ENCODE assay signal across 8 cellular contexts in genomic region chr6:70413114-70413828, GRCh38. TPM values are rescaled to one million over a fixed set of nuclear protein-coding genes. Genes with fewer than 3 reads are reported as not detected.
DNase-seq lines count a peak whose midpoint lies in the region; ATAC-seq lines count a peak whose summit lies in the region.

FAM135A (plus strand) TSS chr6:70413508; CDS start chr6:70428343, 14,835 bp downstream.

- H3K4me3 ChIP-seq in endocrine pancreas (ENCODE audit: control insufficient read depth, insufficient read depth, low read length) (peak within 1 kb of the TSS; percentile 89), mesendoderm (ENCODE audit: low read length) (peak within 1 kb of the TSS; percentile 99)

- H3K36me3 ChIP-seq in endocrine pancreas (ENCODE audit: control insufficient read depth, insufficient read depth, low read length) (no peaks in the 10 kb centered on the region), mesendoderm (ENCODE audit: control insufficient read depth, insufficient read depth, low read length) (no peaks in the 10 kb centered on the region)

- H3K56ac ChIP-seq in mesendoderm (ENCODE audit: low read length): peak within 1 kb of the TSS; percentile 99

- no peak within 1 kb of the TSS for H2BK120ac ChIP-seq in mesendoderm (ENCODE audit: low read depth, low read length)

- H4K5ac ChIP-seq in mesendoderm (ENCODE audit: low read length): peak within 1 kb of the TSS; percentile 59

- DNase-seq in CMK (ENCODE audit: low read depth): peak; percentile 91
- peak; percentile 91 for DNase-seq in HS-5 (ENCODE audit: low read depth)
- DNase-seq in NOMO-1 treated with DMSO at 0.1 percent for 48 hours (lab: John Stamatoyannopoulos, UW; ENCODE audit: unreplicated experiment): peak; percentile 96
- peak; percentile 85 for DNase-seq in activated CD8-positive, alpha-beta memory T cell treated with anti-CD3 and anti-CD28 coated beads, Interleukin-2, amount 50 U/mL, for 1 hour (ENCODE audit: extremely low read depth)
- peak; percentile 100 for DNase-seq in mesendoderm
- DNase-seq in stimulated activated CD8-positive, alpha-beta memory T cell treated with anti-CD3 and anti-CD28 coated beads, Interleukin-15, amount 100 ng/mL, for 1 hour (ENCODE audit: low read depth): peak; percentile 86

- H3K4me1 ChIP-seq in endocrine pancreas (ENCODE audit: control insufficient read depth, insufficient read depth, low read length) (peaks cover 14% of the 10 kb centered on the region), mesendoderm (ENCODE audit: control insufficient read depth, low read depth, low read length) (no peaks in the 10 kb centered on the region)

- H3K79me2 ChIP-seq in mesendoderm (ENCODE audit: control insufficient read depth, insufficient read depth, low read length): peaks cover 11% of the 10 kb centered on the region

- peak within 1 kb of the TSS; percentile 96 for H3K4me2 ChIP-seq in mesendoderm (ENCODE audit: low read length)

- H3K9ac ChIP-seq in endocrine pancreas (ENCODE audit: control insufficient read depth, insufficient read depth, low read length) (peak within 1 kb of the TSS; percentile 97), mesendoderm (ENCODE audit: low read length) (peak within 1 kb of the TSS; percentile 91)

- H3K18ac ChIP-seq in mesendoderm (ENCODE audit: low read length): peak within 1 kb of the TSS; percentile 33

- WGBS in mesendoderm (ENCODE audit: extremely low coverage, insufficient coverage, low lambda C conversion rate): no CpG with 5 or more reads among the region's 65 CpGs

- H3K27me3 ChIP-seq in endocrine pancreas (ENCODE audit: control insufficient read depth, insufficient read depth, low read length): no peaks in the 10 kb centered on the region
- no peaks in the 10 kb centered on the region for H3K27me3 ChIP-seq in mesendoderm (ENCODE audit: insufficient read depth, low read length, poor library complexity)

- H3K4ac ChIP-seq in mesendoderm (ENCODE audit: low read depth, low read length): peak within 1 kb of the TSS; percentile 37

- ATAC-seq in GM19468 (IDR thresholded peaks at IDR 0.05; ENCODE audit: extremely low read depth, unreplicated experiment): peak; percentile 76

- H2BK5ac ChIP-seq in mesendoderm (ENCODE audit: low read length): no peak within 1 kb of the TSS

- H3K27ac ChIP-seq in mesendoderm (ENCODE audit: low read depth, low read length): no peak within 1 kb of the TSS

- no peak within 1 kb of the TSS for H3K23ac ChIP-seq in mesendoderm (ENCODE audit: low read length)

- no peak within 1 kb of the TSS for H2AK5ac ChIP-seq in mesendoderm (ENCODE audit: low read length)

- H4K8ac ChIP-seq in mesendoderm (ENCODE audit: low read depth, low read length): no peak within 1 kb of the TSS

- H3K9me3 ChIP-seq in endocrine pancreas (ENCODE audit: control insufficient read depth, low read length): no peaks in the 10 kb centered on the region

- no peak within 1 kb of the TSS for H2BK15ac ChIP-seq in mesendoderm (replicated peaks; ENCODE audit: low read depth)

- peaks cover 3% of the 10 kb centered on the region for H3K79me1 ChIP-seq in mesendoderm (ENCODE audit: low read length)

RNA-seq across cellular contexts. Expression of gene FAM135A, which starts in this region (rescaled TPM):
- 16.8 TPM for polyA plus RNA-seq in mesendoderm (2013, experiment 1 of 2)
- 17.0 TPM for polyA plus RNA-seq in mesendoderm (2013, experiment 2 of 2)
